ENCODE assay signal across 8 cellular contexts in genomic region chr1:89519779-89520358, GRCh38. TPM values are rescaled to one million over a fixed set of nuclear protein-coding genes. Genes with fewer than 3 reads are reported as not detected.
DNase-seq lines count a peak whose midpoint lies in the region; ATAC-seq, FAIRE-seq and TF ChIP-seq lines count a peak whose summit lies in the region.

No MANE protein-coding gene starts in this region.

- H3K4me3 ChIP-seq in uterus = no peak overlapping the region

- POLR2A ChIA-PET in GM10248 (lab: Yijun Ruan, JAX) = no interaction called here

- no peak for TF ChIP-seq POLR2A in uterus (IDR thresholded peaks at IDR 0.05)

- H3K36me3 Mint-ChIP-seq in activated naive CD8-positive, alpha-beta T cell treated with anti-CD3 and anti-CD28 coated beads, Interleukin-2, amount 50 U/mL, for 24 hours (ENCODE audit: low read depth) = peaks cover 16% of the 10 kb centered on the region

- no peaks in the 10 kb centered on the region for H3K9me3 ChIP-seq in uterus

- intact Hi-C loops in uterus (cut with DNase I; ENCODE audit: low total_unique reads) = no loop called here

- H3K9me3 Mint-ChIP-seq in activated naive CD8-positive, alpha-beta T cell treated with anti-CD3 and anti-CD28 coated beads, Interleukin-2, amount 50 U/mL, for 24 hours = peaks cover 7% of the 10 kb centered on the region

- CTCF ChIA-PET in GM10248 (lab: Yijun Ruan, JAX) = interaction anchor here (0.6 to 4.2 kb wide), 16 partner anchors 9 to 243 kb away, joined by 3 to 14 read pairs (median 5); no protein-coding TSS in a partner anchor

- H3K4me1 Mint-ChIP-seq in activated naive CD8-positive, alpha-beta T cell treated with anti-CD3 and anti-CD28 coated beads, Interleukin-2, amount 50 U/mL, for 24 hours = peaks cover 41% of the 10 kb centered on the region

- TF ChIP-seq CTCF in GM10248 (IDR thresholded peaks at IDR 0.05; ENCODE audit: control extremely low read depth, extremely low read depth, low read depth, missing control alignments) (peak; percentile 71), uterus (IDR thresholded peaks at IDR 0.05) (peak in 3 of 4 experiments; percentile 42 to 57 (median 52))

- H3K36me3 ChIP-seq in uterus = no peaks in the 10 kb centered on the region

- H3K27me3 Mint-ChIP-seq in activated naive CD8-positive, alpha-beta T cell treated with anti-CD3 and anti-CD28 coated beads, Interleukin-2, amount 50 U/mL, for 24 hours = no peaks in the 10 kb centered on the region

- H3K4me3 Mint-ChIP-seq in activated naive CD8-positive, alpha-beta T cell treated with anti-CD3 and anti-CD28 coated beads, Interleukin-2, amount 50 U/mL, for 24 hours = no peak overlapping the region

- DNase-seq in GM10248 (ENCODE audit: extremely low spot score) (peak; percentile 65), NOMO-1 treated with dmso at 0.1 percent for 144 hours (lab: John Stamatoyannopoulos, UW; ENCODE audit: unreplicated experiment) (peak; percentile 32), kidney tubule cell (ENCODE audit: low spot score) (peak; percentile 39), uterus (no peak), NCI-H2081 treated with DMSO at 0.1 percent for 48 hours (lab: John Stamatoyannopoulos, UW) (no peak)
- DNase-seq in activated naive CD8-positive, alpha-beta T cell treated with anti-CD3 and anti-CD28 coated beads, Interleukin-2, amount 50 U/mL, for 24 hours = peak; percentile 25

- H3K27me3 ChIP-seq in uterus = no peaks in the 10 kb centered on the region

- peaks cover 0 to 5% of the 10 kb centered on the region in 2 donors for H3K4me1 ChIP-seq in uterus

- no peak overlapping the region for H3K27ac Mint-ChIP-seq in activated naive CD8-positive, alpha-beta T cell treated with anti-CD3 and anti-CD28 coated beads, Interleukin-2, amount 50 U/mL, for 24 hours

- no peak overlapping the region for H3K27ac ChIP-seq in uterus

- peak; percentile 81 for FAIRE-seq in A204.1 (lab: Jason Lieb, UNC)

- ATAC-seq in HG02852 (IDR thresholded peaks at IDR 0.05; ENCODE audit: unreplicated experiment) = peak; percentile 38
- peak; percentile 29 for ATAC-seq in activated naive CD8-positive, alpha-beta T cell treated with anti-CD3 and anti-CD28 coated beads, Interleukin-2, amount 50 U/mL, for 24 hours

RNA-seq across cellular contexts. Expression of gene LRRC8B, which starts 4.8 kb away (rescaled TPM):
- 1 to 10 TPM; 1.0 to 9.8 (median 7.6) TPM for total RNA-seq in uterus

Comparison
In these comparisons a context has a peak if more than half of its experiments do, and no peak if none do; other contexts are left out.
1. DNase-seq: peak in GM10248 (single experiment), NOMO-1 treated with dmso at 0.1 percent for 144 hours (single experiment), activated naive CD8-positive, alpha-beta T cell treated with anti-CD3 and anti-CD28 coated beads, Interleukin-2, amount 50 U/mL, for 24 hours (single experiment) and kidney tubule cell (single experiment); none in uterus (0 of 2) and NCI-H2081 treated with DMSO at 0.1 percent for 48 hours (single experiment).